7 cellular contexts compared by ENCODE assay signal in the genomic region with DNA sequence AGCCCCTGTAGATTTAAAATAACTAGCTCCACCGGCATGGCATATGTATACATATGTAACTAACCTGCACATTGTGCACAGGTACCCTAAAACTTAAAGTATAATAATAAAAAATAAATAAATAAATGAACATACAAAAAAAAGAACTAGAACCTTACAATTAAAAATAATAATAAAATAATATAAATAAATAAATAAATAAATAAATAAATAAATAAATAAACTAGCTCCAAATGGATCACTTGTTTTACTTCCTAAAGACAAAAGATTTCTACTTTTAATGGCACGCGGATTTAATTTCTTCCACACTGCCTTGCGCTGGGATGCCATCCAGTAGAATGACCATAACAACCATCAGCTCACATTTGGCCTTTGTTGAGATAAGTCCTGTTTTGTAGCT.
"Had no signal": no experiment of that assay in that cellular context is flagged by ENCODE, and none has a peak within 500 bp of the region (broad histone marks: within the 10 kb centered on the region; RNA-seq: fewer than 3 reads in every experiment).

No MANE protein-coding gene starts in this region.

- H3K27ac ChIP-seq: HL-60 had no signal

- H3K27ac Mint-ChIP-seq: IgD-negative memory B cell had no signal

- H3K36me3 Mint-ChIP-seq: IgD-negative memory B cell had no signal

- H3K4me3 ChIP-seq: K562 had no signal

- H3K4me3 Mint-ChIP-seq: IgD-negative memory B cell had no signal

- H3K27me3 Mint-ChIP-seq: IgD-negative memory B cell had no signal

- H3K4me1 Mint-ChIP-seq: IgD-negative memory B cell had no signal

- ATAC-seq: HepG2, K562 had no signal

- DNase-seq: IMR-90, KBM-7, KG1 had no signal
